Comparison of ENCODE assay signal across 10 cellular contexts in the genomic region with DNA sequence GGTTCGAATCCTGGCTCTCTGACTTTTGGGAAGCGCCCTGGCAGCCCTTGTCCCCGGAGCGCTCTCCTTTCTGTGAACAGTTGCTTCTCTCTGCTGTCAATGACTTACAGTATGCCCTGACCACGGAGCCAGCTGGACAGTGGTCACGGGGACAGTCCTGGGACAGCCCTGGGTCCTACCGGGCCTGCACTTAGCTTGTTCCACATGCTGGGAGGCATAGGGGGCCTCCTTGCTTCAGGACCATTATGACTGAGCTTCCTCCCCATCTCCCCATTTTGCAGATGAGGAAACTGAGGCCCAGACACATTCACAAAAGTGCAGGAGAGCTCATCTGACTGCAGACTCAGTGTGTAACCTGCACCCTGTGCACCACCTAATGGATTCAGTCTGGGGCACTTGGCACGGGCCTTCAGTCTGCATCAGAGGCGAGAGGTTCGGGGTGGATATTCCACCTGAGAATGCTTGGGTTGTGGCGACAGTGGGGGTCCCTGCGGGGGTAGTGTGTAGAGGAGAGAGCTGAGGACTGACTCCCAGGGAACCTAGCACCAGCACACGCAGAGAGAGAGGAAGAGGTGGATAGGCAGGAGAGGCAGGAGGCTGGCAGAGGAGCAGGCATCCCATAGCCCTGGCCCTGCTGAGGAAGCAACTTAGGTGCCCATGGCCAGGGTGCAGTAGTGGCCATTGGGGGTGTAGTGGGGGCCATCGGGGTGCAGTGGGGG. TPM values are rescaled to one million over a fixed set of nuclear protein-coding genes. Genes with fewer than 3 reads are reported as not detected.
DNase-seq lines count a peak whose midpoint lies in the region; ATAC-seq and TF ChIP-seq lines count a peak whose summit lies in the region.
"Had no signal": no experiment of that assay in that cellular context is flagged by ENCODE, and none has a peak within 500 bp of the region (broad histone marks: within the 10 kb centered on the region; RNA-seq: fewer than 3 reads in every experiment).

No MANE protein-coding gene starts in this region.

- H3K4me3 ChIP-seq in LNCaP clone FGC (ENCODE audit: low read depth, low read length) (peak overlapping the region; percentile 75), kidney epithelial cell (ENCODE audit: low read depth, low read length) (peak overlapping the region; percentile 71)

- peaks cover 51% of the 10 kb centered on the region for H3K4me1 Mint-ChIP-seq in MCF 10A (ENCODE audit: insufficient read depth, unreplicated experiment)
- H3K4me1 Mint-ChIP-seq in stimulated activated effector memory CD8-positive, alpha-beta T cell treated with anti-CD3 and anti-CD28 coated beads, Interleukin-12 subunit alpha, Interleukin-12 subunit beta, amount 100 ng/mL, for 72 hours = peaks cover 6% of the 10 kb centered on the region

- TSS peak; percentile 14 for BruUV-seq in MCF 10A (replicated peaks; lab: Mats Ljungman, UMichigan)

- no peaks in the 10 kb centered on the region for H3K9me3 Mint-ChIP-seq in MCF 10A (ENCODE audit: unreplicated experiment)
- H3K9me3 Mint-ChIP-seq in stimulated activated effector memory CD8-positive, alpha-beta T cell treated with anti-CD3 and anti-CD28 coated beads, Interleukin-12 subunit alpha, Interleukin-12 subunit beta, amount 100 ng/mL, for 72 hours = no peaks in the 10 kb centered on the region

- DNase-seq in LNCaP clone FGC (ENCODE audit: low read depth) (no peak), MCF 10A (ENCODE audit: unreplicated experiment) (no peak), kidney epithelial cell (ENCODE audit: low read depth) (no peak), NCI-H2029 (lab: John Stamatoyannopoulos, UW) (no peak), DMS79 treated with DMSO at 0.1 percent for 48 hours (lab: John Stamatoyannopoulos, UW) (no peak)
- no peak for DNase-seq in stimulated activated effector memory CD8-positive, alpha-beta T cell treated with anti-CD3 and anti-CD28 coated beads, Interleukin-12 subunit alpha, Interleukin-12 subunit beta, amount 100 ng/mL, for 72 hours (ENCODE audit: low spot score in 2 of 2)
- DNase-seq: activated CD4-positive, alpha-beta T cell treated with anti-CD3 and anti-CD28 coated beads, Interleukin-2, amount 50 U/mL, for 1 hour; stimulated activated CD4-positive, alpha-beta T cell treated with anti-CD3 and anti-CD28 coated beads, Interleukin-15, amount 100 ng/mL, for 24 hours had no signal

- H3K27ac Mint-ChIP-seq in MCF 10A (ENCODE audit: low read depth, unreplicated experiment) = peak overlapping the region; percentile 88
- H3K27ac Mint-ChIP-seq in stimulated activated effector memory CD8-positive, alpha-beta T cell treated with anti-CD3 and anti-CD28 coated beads, Interleukin-12 subunit alpha, Interleukin-12 subunit beta, amount 100 ng/mL, for 72 hours = no peak overlapping the region

- CTCF ChIA-PET in MCF 10A (lab: Yijun Ruan, JAX) = interaction anchor here (0.7 kb wide), 2 partner anchors 209 to 970 kb away, joined by 3 to 5 read pairs; no protein-coding TSS in a partner anchor

- H3K36me3 ChIP-seq in kidney epithelial cell (ENCODE audit: control insufficient read depth, insufficient read depth, low read length) = no peaks in the 10 kb centered on the region

- H3K36me3 Mint-ChIP-seq in MCF 10A (ENCODE audit: insufficient read depth, unreplicated experiment) = peaks cover 7% of the 10 kb centered on the region
- no peaks in the 10 kb centered on the region for H3K36me3 Mint-ChIP-seq in stimulated activated effector memory CD8-positive, alpha-beta T cell treated with anti-CD3 and anti-CD28 coated beads, Interleukin-12 subunit alpha, Interleukin-12 subunit beta, amount 100 ng/mL, for 72 hours

- no peaks in the 10 kb centered on the region for H3K27me3 Mint-ChIP-seq in MCF 10A (ENCODE audit: insufficient read depth, unreplicated experiment)

- POLR2A ChIA-PET in MCF 10A (lab: Yijun Ruan, JAX) = interaction anchor here (0.7 kb wide), 1 partner anchor 56 kb away, joined by 3 read pairs; no protein-coding TSS in a partner anchor

- TF ChIP-seq CTCF in LNCaP clone FGC (IDR thresholded peaks at IDR 0.05; ENCODE audit: control insufficient read depth, extremely low read depth, insufficient read depth) (no peak), MCF 10A (IDR thresholded peaks at IDR 0.05; ENCODE audit: unreplicated experiment) (no peak), kidney epithelial cell (IDR thresholded peaks at IDR 0.05; ENCODE audit: insufficient read depth, low read length, poor library complexity, severe bottlenecking) (no peak)

- peak overlapping the region; percentile 92 for H3K4me3 Mint-ChIP-seq in MCF 10A (ENCODE audit: unreplicated experiment)
- peak overlapping the region; percentile 43 for H3K4me3 Mint-ChIP-seq in stimulated activated effector memory CD8-positive, alpha-beta T cell treated with anti-CD3 and anti-CD28 coated beads, Interleukin-12 subunit alpha, Interleukin-12 subunit beta, amount 100 ng/mL, for 72 hours

- ATAC-seq in stimulated activated effector memory CD8-positive, alpha-beta T cell treated with anti-CD3 and anti-CD28 coated beads, Interleukin-12 subunit alpha, Interleukin-12 subunit beta, amount 100 ng/mL, for 72 hours = no peak
- ATAC-seq in GM21528 (IDR thresholded peaks at IDR 0.05; ENCODE audit: low FRiP score, unreplicated experiment) (no peak), HG03159 (IDR thresholded peaks at IDR 0.05; ENCODE audit: unreplicated experiment) (no peak)

- no peaks in the 10 kb centered on the region for H3K27me3 ChIP-seq in kidney epithelial cell (ENCODE audit: control insufficient read depth, insufficient read depth, low read length)

- intact Hi-C loops in MCF 10A (cut with micrococcal nuclease) = loop anchor here (10.0 kb wide), 1 partner anchor 138 kb away; no protein-coding TSS in a partner anchor

RNA-seq across cellular contexts. Expression of gene DOCK1, which starts 1.6 kb away (rescaled TPM):
- total RNA-seq in MCF 10A (2022) (40.0 and 42.4 TPM in 2 replicates), kidney epithelial cell (39.5 and 45.4 TPM in 2 replicates)
